In the genomic region with DNA sequence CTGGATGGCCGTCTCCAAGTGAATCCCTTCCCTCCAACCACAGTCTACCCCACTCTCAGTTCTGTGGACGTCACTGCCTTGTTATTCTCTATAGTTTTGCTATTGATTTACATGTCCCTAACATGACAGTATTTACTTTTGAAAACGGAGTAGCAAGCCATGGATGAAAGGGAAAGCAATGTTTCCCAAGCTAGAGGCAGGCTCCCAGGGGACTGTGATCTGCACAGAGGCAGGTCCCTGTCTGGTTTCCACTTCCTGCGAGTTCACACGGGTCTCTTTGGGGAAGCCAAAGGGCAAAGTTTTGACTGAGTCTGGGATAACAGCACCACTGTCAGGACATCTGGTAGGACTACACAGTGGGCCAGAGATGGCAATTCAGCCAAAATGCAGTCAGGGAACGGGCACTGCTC, we compare ENCODE assay signal across 9 cellular contexts. TPM values are rescaled to one million over a fixed set of nuclear protein-coding genes. Genes with fewer than 3 reads are reported as not detected.
DNase-seq lines count a peak whose midpoint lies in the region; ATAC-seq and TF ChIP-seq lines count a peak whose summit lies in the region.
"Had no signal": no experiment of that assay in that cellular context is flagged by ENCODE, and none has a peak within 500 bp of the region (broad histone marks: within the 10 kb centered on the region; RNA-seq: fewer than 3 reads in every experiment).

No MANE protein-coding gene starts in this region.

- peaks cover 14% of the 10 kb centered on the region for H3K27me3 Mint-ChIP-seq in activated T-cell treated with anti-CD3 and anti-CD28 coated beads, Interleukin-2, amount 50 U/mL, for 72 hours (ENCODE audit: low read depth)
- peaks cover 12% of the 10 kb centered on the region for H3K27me3 Mint-ChIP-seq in T-helper 17 cell

- H3K27me3 ChIP-seq in DOHH2 (ENCODE audit: control insufficient read depth, low read length) = no peaks in the 10 kb centered on the region; the same call in none of the 2 replicates

- no peak overlapping the region for H3K27ac ChIP-seq in DOHH2 (ENCODE audit: low read depth, low read length)

- ATAC-seq in GM19468 (IDR thresholded peaks at IDR 0.05; ENCODE audit: extremely low read depth, unreplicated experiment) = peak; percentile 72
- ATAC-seq in HG03457 (IDR thresholded peaks at IDR 0.05; ENCODE audit: unreplicated experiment) = peak; percentile 92
- ATAC-seq in activated T-cell treated with anti-CD3 and anti-CD28 coated beads, Interleukin-2, amount 50 U/mL, for 72 hours (replicated peaks in 1 of 2) = no peak
- no peak for ATAC-seq in T-helper 17 cell

- 0 out of 2 replicates have a peak overlapping the region, but pooled peaks have one; percentile 3 for H3K4me2 ChIP-seq in DOHH2 (ENCODE audit: low read length)

- H4K20me1 ChIP-seq in DOHH2 (ENCODE audit: control insufficient read depth, insufficient read depth, low read depth, low read length) = no peaks in the 10 kb centered on the region

- peak; percentile 15 for DNase-seq in globus pallidus (ENCODE audit: low spot score)
- DNase-seq in activated T-cell treated with anti-CD3 and anti-CD28 coated beads, Interleukin-2, amount 50 U/mL, for 72 hours = no peak
- DNase-seq in NCI-H2196 treated with DMSO at 0.1 percent for 48 hours (lab: John Stamatoyannopoulos, UW; ENCODE audit: unreplicated experiment) = no peak
- DNase-seq in T-helper 17 cell = no peak
- no peak for DNase-seq in SKM-1 (lab: John Stamatoyannopoulos, UW; ENCODE audit: unreplicated experiment)

- H3K4me1 Mint-ChIP-seq in activated T-cell treated with anti-CD3 and anti-CD28 coated beads, Interleukin-2, amount 50 U/mL, for 72 hours (ENCODE audit: low read depth) = peaks cover 4% of the 10 kb centered on the region
- no peaks in the 10 kb centered on the region for H3K4me1 Mint-ChIP-seq in T-helper 17 cell

- no peaks in the 10 kb centered on the region for H3K79me2 ChIP-seq in DOHH2 (ENCODE audit: control insufficient read depth, low read length)

- peaks cover 0 to 3% of the 10 kb centered on the region in 2 donors for H3K36me3 Mint-ChIP-seq in activated T-cell treated with anti-CD3 and anti-CD28 coated beads, Interleukin-2, amount 50 U/mL, for 72 hours (ENCODE audit: insufficient read depth in 2 of 2)
- H3K36me3 Mint-ChIP-seq in T-helper 17 cell (ENCODE audit: low read depth) = peaks cover 4% of the 10 kb centered on the region
- H3K36me3 Mint-ChIP-seq: natural killer cell treated with Interleukin-12 subunit alpha and Interleukin-12 subunit beta and Interleukin-15 and Interleukin-18, amount 100 ng/mL, for 72 hours had no signal

- no peak overlapping the region for H3K27ac Mint-ChIP-seq in activated T-cell treated with anti-CD3 and anti-CD28 coated beads, Interleukin-2, amount 50 U/mL, for 72 hours
- no peak overlapping the region for H3K27ac Mint-ChIP-seq in T-helper 17 cell
- H3K27ac Mint-ChIP-seq: natural killer cell treated with Interleukin-12 subunit alpha and Interleukin-12 subunit beta and Interleukin-15 and Interleukin-18, amount 100 ng/mL, for 72 hours had no signal

- no peaks in the 10 kb centered on the region for H3K36me3 ChIP-seq in DOHH2 (ENCODE audit: control insufficient read depth, low read length)

- no peak overlapping the region for H3K4me3 Mint-ChIP-seq in activated T-cell treated with anti-CD3 and anti-CD28 coated beads, Interleukin-2, amount 50 U/mL, for 72 hours
- no peak overlapping the region for H3K4me3 Mint-ChIP-seq in T-helper 17 cell
- H3K4me3 Mint-ChIP-seq: natural killer cell treated with Interleukin-12 subunit alpha and Interleukin-12 subunit beta and Interleukin-15 and Interleukin-18, amount 100 ng/mL, for 72 hours had no signal

- H3K9me3 Mint-ChIP-seq in activated T-cell treated with anti-CD3 and anti-CD28 coated beads, Interleukin-2, amount 50 U/mL, for 72 hours = peaks cover 0 to 1% of the 10 kb centered on the region in 2 donors
- H3K9me3 Mint-ChIP-seq: natural killer cell treated with Interleukin-12 subunit alpha and Interleukin-12 subunit beta and Interleukin-15 and Interleukin-18, amount 100 ng/mL, for 72 hours had no signal

- peaks cover 6% of the 10 kb centered on the region for H3K4me1 ChIP-seq in DOHH2 (ENCODE audit: control insufficient read depth, low read length)

- H3K9me3 ChIP-seq in DOHH2 (ENCODE audit: control insufficient read depth, insufficient read depth, low read length) (no peaks in the 10 kb centered on the region), T-helper 17 cell (ENCODE audit: control insufficient read depth, low read length, poor library complexity, severe bottlenecking) (no peaks in the 10 kb centered on the region)

- no peaks in the 10 kb centered on the region for H3K9me2 ChIP-seq in DOHH2 (replicated peaks; ENCODE audit: control insufficient read depth, low read length)

- H3F3A ChIP-seq in DOHH2 (ENCODE audit: control insufficient read depth, insufficient read depth) = no peaks in the 10 kb centered on the region

- TF ChIP-seq CTCF in DOHH2 (IDR thresholded peaks at IDR 0.05; ENCODE audit: low read depth, low read length, poor library complexity, severe bottlenecking) = no peak

- H3K4me3 ChIP-seq in DOHH2 (ENCODE audit: low read length) = no peak overlapping the region

RNA-seq across cellular contexts. Expression of a gene that starts 12.7 kb away (rescaled TPM):
- under 1 TPM in 1 of 2 donors, not detected in 1; 0.21 TPM for total RNA-seq in activated T-cell treated with anti-CD3 and anti-CD28 coated beads, Interleukin-2, amount 50 U/mL, for 72 hours
- total RNA-seq in T-helper 17 cell = under 1 TPM; 0.21 to 0.92 TPM

RNA-seq across cellular contexts. Expression of a gene that starts 35.6 kb away (rescaled TPM):
- 10 to 100 TPM; 21.7 to 24.1 TPM for total RNA-seq in activated T-cell treated with anti-CD3 and anti-CD28 coated beads, Interleukin-2, amount 50 U/mL, for 72 hours
- total RNA-seq in T-helper 17 cell = 10 to 100 TPM; 66.9 to 87.2 TPM

Comparison
In these comparisons a context has a peak if more than half of its experiments do, and no peak if none do; other contexts are left out.
1. ATAC-seq: peak in GM19468 (single experiment) and HG03457 (single experiment); none in activated T-cell treated with anti-CD3 and anti-CD28 coated beads, Interleukin-2, amount 50 U/mL, for 72 hours (0 of 2) and T-helper 17 cell (single experiment).